9 cellular contexts compared by ENCODE assay signal in the genomic region with DNA sequence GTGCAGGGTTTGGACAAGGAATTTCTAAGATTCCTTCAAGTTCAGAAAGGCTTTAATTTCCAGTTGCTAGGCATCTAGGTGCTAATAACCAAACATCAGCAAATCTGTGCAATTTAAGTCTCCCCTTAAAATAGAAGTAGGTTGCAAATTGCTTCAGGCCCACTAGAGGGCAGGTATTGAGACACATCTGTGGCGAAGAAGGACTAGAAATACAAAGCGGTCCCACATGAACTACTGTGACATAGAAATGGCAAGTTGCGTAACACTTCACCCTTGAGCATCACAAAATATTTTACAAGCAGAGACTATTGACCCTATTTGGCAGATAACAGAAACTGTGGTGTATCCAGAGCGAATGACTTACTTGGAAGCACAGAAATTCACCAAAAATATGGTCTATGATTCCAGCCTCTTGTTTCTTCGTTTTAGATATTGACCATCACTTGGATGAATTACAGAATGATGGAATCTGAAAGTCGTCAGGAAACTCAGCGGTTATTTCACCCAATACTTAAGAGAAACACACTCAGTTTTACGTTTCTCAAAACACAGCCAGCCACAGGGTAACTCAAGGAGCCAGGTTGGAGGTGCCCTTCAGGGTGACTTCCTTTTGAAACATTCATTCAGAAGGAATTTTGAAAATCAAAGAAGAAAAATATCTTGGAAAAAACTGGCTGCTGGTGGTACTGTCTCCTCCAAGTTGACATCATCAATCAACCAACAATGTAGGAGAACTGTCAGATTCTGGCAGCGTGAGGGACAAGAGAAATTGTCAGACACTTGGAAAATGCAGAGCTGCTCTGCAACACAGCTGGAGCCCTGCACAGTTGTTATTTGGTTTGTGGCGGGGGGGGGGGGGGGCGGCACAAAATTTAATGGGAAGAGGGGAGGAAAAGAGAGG.
DNase-seq lines count a peak whose midpoint lies in the region; ATAC-seq, FAIRE-seq and TF ChIP-seq lines count a peak whose summit lies in the region.
"Had no signal": no experiment of that assay in that cellular context is flagged by ENCODE, and none has a peak within 500 bp of the region (broad histone marks: within the 10 kb centered on the region; RNA-seq: fewer than 3 reads in every experiment).

No MANE protein-coding gene starts in this region.

- H3K4me2 ChIP-seq in smooth muscle cell (no peak overlapping the region), mesenchymal stem cell (ENCODE audit: low read length, poor library complexity, severe bottlenecking) (no peak overlapping the region)

- H3K4me1 ChIP-seq in smooth muscle cell (ENCODE audit: low read depth) (no peaks in the 10 kb centered on the region), mesenchymal stem cell (ENCODE audit: control insufficient read depth, insufficient read depth, low read depth, low read length) (no peaks in the 10 kb centered on the region), suprapubic skin (no peaks in the 10 kb centered on the region)
- H3K4me1 ChIP-seq: upper lobe of left lung had no signal

- no peaks in the 10 kb centered on the region for H3K9me3 ChIP-seq in smooth muscle cell (replicated peaks; ENCODE audit: low read depth)
- H3K9me3 ChIP-seq in mesenchymal stem cell (ENCODE audit: control insufficient read depth, low read length): no peaks in the 10 kb centered on the region
- no peaks in the 10 kb centered on the region for H3K9me3 ChIP-seq in suprapubic skin
- H3K9me3 ChIP-seq: upper lobe of left lung had no signal

- no peaks in the 10 kb centered on the region for H3K36me3 ChIP-seq in smooth muscle cell (ENCODE audit: low read depth)
- no peaks in the 10 kb centered on the region for H3K36me3 ChIP-seq in mesenchymal stem cell (ENCODE audit: control insufficient read depth in 1 of 2, insufficient read depth in 2 of 2, low read depth in 1 of 2, low read length in 2 of 2)
- H3K36me3 ChIP-seq in suprapubic skin: no peaks in the 10 kb centered on the region
- H3K36me3 ChIP-seq: upper lobe of left lung had no signal

- no peak overlapping the region for H3K4me3 Mint-ChIP-seq in CD14-positive monocyte

- H2AK5ac ChIP-seq in mesenchymal stem cell (ENCODE audit: low read length, severe bottlenecking): no peak overlapping the region

- no peak overlapping the region for H3K9ac ChIP-seq in smooth muscle cell (ENCODE audit: low read depth)
- no peak overlapping the region for H3K9ac ChIP-seq in mesenchymal stem cell (ENCODE audit: low read length)

- H3K4me3 ChIP-seq in smooth muscle cell (no peak overlapping the region), mesenchymal stem cell (ENCODE audit: insufficient read depth in 1 of 2, low read depth in 1 of 2, low read length in 2 of 2) (no peak overlapping the region), suprapubic skin (no peak overlapping the region)
- H3K4me3 ChIP-seq: upper lobe of left lung had no signal

- no peaks in the 10 kb centered on the region for H3K27me3 ChIP-seq in smooth muscle cell (ENCODE audit: low read depth)
- H3K27me3 ChIP-seq in mesenchymal stem cell (ENCODE audit: control insufficient read depth in 1 of 2, insufficient read depth in 1 of 2, low read length in 2 of 2): peaks cover 0 to 2% of the 10 kb centered on the region in 2 experiments
- no peaks in the 10 kb centered on the region for H3K27me3 ChIP-seq in suprapubic skin
- H3K27me3 ChIP-seq: upper lobe of left lung had no signal

- H3K27ac Mint-ChIP-seq in CD14-positive monocyte: no peak overlapping the region

- DNase-seq in CD14-positive monocyte (ENCODE audit: low spot score): no peak
- DNase-seq in NAMALWA (ENCODE audit: low spot score): peak; percentile 47
- peak; percentile 65 for DNase-seq in dermis blood vessel endothelial cell
- no peak for DNase-seq in smooth muscle cell (lab: John Stamatoyannopoulos, UW; ENCODE audit: unreplicated experiment)
- no peak for DNase-seq in RCC 7860 (ENCODE audit: low spot score)
- DNase-seq in mesenchymal stem cell: no peak
- no peak for DNase-seq in suprapubic skin (ENCODE audit: low spot score in 2 of 2)
- DNase-seq: upper lobe of left lung had no signal

- no peaks in the 10 kb centered on the region for H3K79me2 ChIP-seq in smooth muscle cell (ENCODE audit: low read depth)

- no peak overlapping the region for H3K18ac ChIP-seq in mesenchymal stem cell (ENCODE audit: low read depth in 1 of 2, low read length in 2 of 2)

- H3K27ac ChIP-seq in smooth muscle cell (ENCODE audit: low read depth) (no peak overlapping the region), mesenchymal stem cell (ENCODE audit: low read length, poor library complexity, severe bottlenecking) (no peak overlapping the region), suprapubic skin (no peak overlapping the region)
- H3K27ac ChIP-seq: upper lobe of left lung had no signal

- no peaks in the 10 kb centered on the region for H3K36me3 Mint-ChIP-seq in CD14-positive monocyte

- no peak overlapping the region for H2BK12ac ChIP-seq in mesenchymal stem cell (ENCODE audit: low read length in 2 of 2)

- no peaks in the 10 kb centered on the region for H3K79me1 ChIP-seq in mesenchymal stem cell (replicated peaks; ENCODE audit: low read length, poor library complexity, severe bottlenecking)

- no peaks in the 10 kb centered on the region for H3F3A ChIP-seq in smooth muscle cell (ENCODE audit: low read depth)

- no peaks in the 10 kb centered on the region for H4K20me1 ChIP-seq in smooth muscle cell (ENCODE audit: low read depth)

- FAIRE-seq in RCC 7860 (lab: Jason Lieb, UNC): no peak

- H2AFZ ChIP-seq in smooth muscle cell (ENCODE audit: low read depth): no peak overlapping the region
- no peak overlapping the region for H2AFZ ChIP-seq in mesenchymal stem cell (ENCODE audit: low read depth, low read length)

- no peaks in the 10 kb centered on the region for H3K27me3 Mint-ChIP-seq in CD14-positive monocyte (ENCODE audit: low read depth in 3 of 3)

- H2BK15ac ChIP-seq in mesenchymal stem cell (ENCODE audit: low read depth, poor library complexity, severe bottlenecking): no peak overlapping the region

- H4K91ac ChIP-seq in mesenchymal stem cell (ENCODE audit: low read length): no peak overlapping the region

- no peak for TF ChIP-seq POLR2A in suprapubic skin (IDR thresholded peaks at IDR 0.05)

- no peaks in the 10 kb centered on the region for H3K4me1 Mint-ChIP-seq in CD14-positive monocyte

- H3K9me3 Mint-ChIP-seq in CD14-positive monocyte: peaks cover 0 to 2% (median 0%) of the 10 kb centered on the region in 7 donors

- peak; percentile 12 for TF ChIP-seq CTCF in CD14-positive monocyte (IDR thresholded peaks at IDR 0.05)
- peak; percentile 64 for TF ChIP-seq CTCF in smooth muscle cell (IDR thresholded peaks at IDR 0.05; ENCODE audit: borderline replicate concordance, insufficient read depth, poor library complexity, severe bottlenecking)
- TF ChIP-seq CTCF in suprapubic skin (IDR thresholded peaks at IDR 0.05): peak in 1 of 2 donors; percentile 16

- no peak overlapping the region for H2BK5ac ChIP-seq in mesenchymal stem cell (ENCODE audit: low read depth, low read length, poor library complexity, severe bottlenecking)

- TF ChIP-seq EP300 in suprapubic skin (IDR thresholded peaks at IDR 0.05): no peak

- no peak overlapping the region for H2BK120ac ChIP-seq in mesenchymal stem cell (ENCODE audit: low read depth, low read length)

- ATAC-seq in GM18517 (IDR thresholded peaks at IDR 0.05; ENCODE audit: unreplicated experiment): peak; percentile 57

- H3K23ac ChIP-seq in mesenchymal stem cell (ENCODE audit: low read length in 2 of 2): no peak overlapping the region

- H4K8ac ChIP-seq in mesenchymal stem cell (ENCODE audit: low read length): no peak overlapping the region

- WGBS in smooth muscle cell (ENCODE audit: low lambda C conversion rate): 62% methylated on average over 11 of the region's 11 CpGs
- 56% methylated on average over 9 of the region's 11 CpGs for WGBS in mesenchymal stem cell
- WGBS in suprapubic skin: 54% methylated on average over 11 of the region's 11 CpGs

- H3K4ac ChIP-seq in mesenchymal stem cell (ENCODE audit: low read depth in 1 of 2, low read length in 2 of 2): no peak overlapping the region

- no peak overlapping the region for H3K14ac ChIP-seq in mesenchymal stem cell (ENCODE audit: low read length in 2 of 2)

- intact Hi-C loops in CD14-positive monocyte (cut with micrococcal nuclease): no loop called here

Comparison
In these comparisons a context has a peak if more than half of its experiments do, and no peak if none do; other contexts are left out.
1. DNase-seq: peak in NAMALWA (single experiment) and dermis blood vessel endothelial cell (single experiment); none in CD14-positive monocyte (single experiment), smooth muscle cell (single experiment), RCC 7860 (single experiment), mesenchymal stem cell (single experiment) and suprapubic skin (0 of 2).